In the genomic region with DNA sequence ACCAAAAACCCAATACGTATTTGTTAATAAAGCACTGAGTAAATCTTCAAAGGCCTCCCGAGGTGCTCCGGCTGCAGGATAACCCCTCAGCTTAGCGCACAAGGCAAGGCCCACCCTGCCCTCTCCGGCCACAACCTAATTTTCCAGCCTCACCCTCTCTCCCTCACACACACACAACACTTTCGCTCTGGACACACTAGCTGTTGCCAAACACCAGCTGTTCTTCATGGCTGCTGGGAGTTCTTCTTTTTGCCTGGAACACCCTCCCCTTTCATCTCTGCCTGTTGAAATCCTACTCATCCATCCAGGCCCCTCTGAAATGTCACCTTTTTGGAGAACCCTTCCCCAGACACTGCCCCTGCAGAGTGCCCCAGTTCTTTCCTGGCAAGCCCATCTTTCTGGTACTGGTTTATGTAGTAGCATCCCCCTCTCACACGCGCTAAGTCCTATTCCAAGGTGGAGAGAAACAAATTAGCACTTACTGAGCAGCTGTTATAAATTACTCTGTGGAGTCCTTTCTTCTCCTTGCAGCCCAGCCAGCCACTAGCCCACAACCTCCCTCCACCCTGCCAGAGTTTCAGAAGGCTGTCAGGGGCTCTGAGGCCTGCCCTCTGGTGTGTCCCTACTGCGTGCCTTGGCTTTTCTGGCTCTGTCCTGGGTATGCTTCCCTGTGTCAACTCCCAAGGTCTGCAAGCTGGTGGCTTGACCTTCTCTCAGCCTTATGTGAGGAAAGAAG, we compare ENCODE assay signal across 8 cellular contexts. TPM values are rescaled to one million over a fixed set of nuclear protein-coding genes. Genes with fewer than 3 reads are reported as not detected.
DNase-seq lines count a peak whose midpoint lies in the region; ATAC-seq and TF ChIP-seq lines count a peak whose summit lies in the region.

No MANE protein-coding gene starts in this region.

- peak overlapping the region; percentile 40 for H2AFZ ChIP-seq in IMR-90 (replicated peaks; ENCODE audit: low read length, poor library complexity)
- H2AFZ ChIP-seq in mesenchymal stem cell (ENCODE audit: low read depth, low read length): no peak overlapping the region

- H4K91ac ChIP-seq in IMR-90 (ENCODE audit: insufficient read depth, low read depth, low read length) (no peak overlapping the region), mesenchymal stem cell (ENCODE audit: low read length) (no peak overlapping the region)

- 64% methylated on average over 4 of the region's 9 CpGs; no CpG with 5 or more reads in 1 of the 2 experiments for WGBS in IMR-90 (ENCODE audit: extremely low coverage in 2 of 2, insufficient read length in 1 of 2), 2 experiments
- 87% methylated on average over 9 of the region's 9 CpGs for WGBS in mesenchymal stem cell

- dilution Hi-C loops in IMR-90 (cut with HindIII; ENCODE audit: low sequenced_read_pairs, unreplicated experiment): no loop called here

- no peaks in the 10 kb centered on the region for H3K79me1 ChIP-seq in IMR-90 (ENCODE audit: low read depth in 1 of 2, low read length in 2 of 2)
- no peaks in the 10 kb centered on the region for H3K79me1 ChIP-seq in mesenchymal stem cell (replicated peaks; ENCODE audit: low read length, poor library complexity, severe bottlenecking)

- peaks cover 11 to 22% (median 16%) of the 10 kb centered on the region in 11 experiments for H3K9me3 ChIP-seq in BLaER1 treated with 17β-estradiol and CSF1 and Interleukin-3, amounts not matched to agents 10 nM and 100 nM (replicated peaks in 1 of 11)
- no peaks in the 10 kb centered on the region for H3K9me3 ChIP-seq in IMR-90 (ENCODE audit: control insufficient read depth, insufficient read depth, low read length)
- H3K9me3 ChIP-seq in mesenchymal stem cell (ENCODE audit: control insufficient read depth, low read length): no peaks in the 10 kb centered on the region

- peaks cover 0 to 43% (median 28%) of the 10 kb centered on the region in 11 experiments; a peak in 21 of 22 replicates for H3K36me3 ChIP-seq in BLaER1 treated with 17β-estradiol and CSF1 and Interleukin-3, amounts not matched to agents 10 nM and 100 nM
- H3K36me3 ChIP-seq in IMR-90 (ENCODE audit: control insufficient read depth, insufficient read depth, low read length) (no peaks in the 10 kb centered on the region), mesenchymal stem cell (ENCODE audit: control insufficient read depth in 1 of 2, insufficient read depth in 2 of 2, low read depth in 1 of 2, low read length in 2 of 2) (no peaks in the 10 kb centered on the region)

- peak overlapping the region; percentile 85 to 99 (median 90) for H3K9ac ChIP-seq in BLaER1 treated with 17β-estradiol and CSF1 and Interleukin-3, amounts not matched to agents 10 nM and 100 nM
- H3K9ac ChIP-seq in IMR-90 (ENCODE audit: low read depth, low read length) (no peak overlapping the region), mesenchymal stem cell (ENCODE audit: low read length) (peak overlapping the region; percentile 88)

- H3K27me3 ChIP-seq in BLaER1 treated with 17β-estradiol and CSF1 and Interleukin-3, amounts not matched to agents 10 nM and 100 nM: no peaks in the 10 kb centered on the region
- H3K27me3 ChIP-seq in IMR-90 (ENCODE audit: control insufficient read depth, insufficient read depth, low read length): peaks cover 23% of the 10 kb centered on the region
- no peaks in the 10 kb centered on the region for H3K27me3 ChIP-seq in mesenchymal stem cell (ENCODE audit: control insufficient read depth in 1 of 2, insufficient read depth in 1 of 2, low read length in 2 of 2)

- CTCF ChIA-PET in IMR-90 (lab: Yijun Ruan, JAX): no interaction called here

- TF ChIP-seq POLR2A in IMR-90 (IDR thresholded peaks at IDR 0.05; ENCODE audit: low read depth, low read length): no peak

- H2AK5ac ChIP-seq in IMR-90 (ENCODE audit: low read depth, low read length) (no peak overlapping the region), mesenchymal stem cell (ENCODE audit: low read length, severe bottlenecking) (no peak overlapping the region)

- H4K20me1 ChIP-seq in BLaER1 treated with 17β-estradiol and CSF1 and Interleukin-3, amounts not matched to agents 10 nM and 100 nM: peaks cover 0 to 24% (median 12%) of the 10 kb centered on the region in 11 experiments; a peak in 14 of 22 replicates
- H4K20me1 ChIP-seq in IMR-90 (ENCODE audit: insufficient read depth, low read length): no peaks in the 10 kb centered on the region; the same call in 1 of the 2 replicates

- intact Hi-C loops in IMR-90 (cut with micrococcal nuclease): no loop called here

- no peak overlapping the region for H2BK15ac ChIP-seq in IMR-90 (ENCODE audit: low read depth, low read length)
- H2BK15ac ChIP-seq in mesenchymal stem cell (ENCODE audit: low read depth, poor library complexity, severe bottlenecking): no peak overlapping the region

- no peaks in the 10 kb centered on the region for H3K27me3 Mint-ChIP-seq in activated naive CD8-positive, alpha-beta T cell treated with anti-CD3 and anti-CD28 coated beads for 36 hours

- no peak overlapping the region for H2BK20ac ChIP-seq in IMR-90 (ENCODE audit: low read depth, low read length)

- H2BK5ac ChIP-seq in IMR-90 (ENCODE audit: low read depth, low read length, poor library complexity, severe bottlenecking): no peak overlapping the region
- no peak overlapping the region for H2BK5ac ChIP-seq in mesenchymal stem cell (ENCODE audit: low read depth, low read length, poor library complexity, severe bottlenecking)

- H2AK9ac ChIP-seq in IMR-90 (replicated peaks; ENCODE audit: low read depth, low read length, poor library complexity): no peak overlapping the region

- H2BK120ac ChIP-seq in IMR-90 (ENCODE audit: low read depth, low read length) (no peak overlapping the region), mesenchymal stem cell (ENCODE audit: low read depth, low read length) (no peak overlapping the region)

- H3K4me3 Mint-ChIP-seq in activated naive CD8-positive, alpha-beta T cell treated with anti-CD3 and anti-CD28 coated beads for 36 hours: peak overlapping the region; percentile 99

- H3K27ac ChIP-seq in BLaER1 treated with 17β-estradiol and CSF1 and Interleukin-3, amounts not matched to agents 10 nM and 100 nM: peak overlapping the region; percentile 86 to 100 (median 96)
- no peak overlapping the region for H3K27ac ChIP-seq in IMR-90 (ENCODE audit: insufficient read depth, low read length)
- no peak overlapping the region for H3K27ac ChIP-seq in mesenchymal stem cell (ENCODE audit: low read length, poor library complexity, severe bottlenecking)

- H3K27ac Mint-ChIP-seq in activated naive CD8-positive, alpha-beta T cell treated with anti-CD3 and anti-CD28 coated beads for 36 hours: peak overlapping the region; percentile 92

- peaks cover 41% of the 10 kb centered on the region for H3K4me1 Mint-ChIP-seq in activated naive CD8-positive, alpha-beta T cell treated with anti-CD3 and anti-CD28 coated beads for 36 hours

- no peak for TF ChIP-seq RAD21 in IMR-90 (IDR thresholded peaks at IDR 0.05; ENCODE audit: low read length)

- no peak for TF ChIP-seq CTCF in IMR-90 (conservative IDR thresholded peaks at IDR 0.05; ENCODE audit: low read depth, low read length)

- no peak overlapping the region for H2BK12ac ChIP-seq in mesenchymal stem cell (ENCODE audit: low read length in 2 of 2)

- H3K18ac ChIP-seq in IMR-90 (ENCODE audit: low read depth, low read length) (no peak overlapping the region), mesenchymal stem cell (ENCODE audit: low read depth in 1 of 2, low read length in 2 of 2) (no peak overlapping the region)

- POLR2A ChIA-PET in IMR-90 (lab: Charles Lee; ENCODE audit: unreplicated experiment): no interaction called here

- no peak overlapping the region for H3K14ac ChIP-seq in IMR-90 (replicated peaks; ENCODE audit: low read depth, low read length)
- H3K14ac ChIP-seq in mesenchymal stem cell (ENCODE audit: low read length in 2 of 2): no peak overlapping the region

- no peak overlapping the region for H4K5ac ChIP-seq in IMR-90 (ENCODE audit: low read depth, low read length)

- H3K36me3 Mint-ChIP-seq in activated naive CD8-positive, alpha-beta T cell treated with anti-CD3 and anti-CD28 coated beads for 36 hours: peaks cover 34% of the 10 kb centered on the region

- no peaks in the 10 kb centered on the region for H3K9me3 Mint-ChIP-seq in activated naive CD8-positive, alpha-beta T cell treated with anti-CD3 and anti-CD28 coated beads for 36 hours

- in situ Hi-C loops in IMR-90 (cut with MboI; ENCODE audit: low sequenced_read_pairs): no loop called here

- peak overlapping the region; percentile 64 to 91 (median 76) for H3K4me3 ChIP-seq in BLaER1 treated with 17β-estradiol and CSF1 and Interleukin-3, amounts not matched to agents 10 nM and 100 nM
- no peak overlapping the region for H3K4me3 ChIP-seq in IMR-90 (ENCODE audit: insufficient read depth, low read depth, low read length)
- peak overlapping the region in 1 of 2 experiments; percentile 82 for H3K4me3 ChIP-seq in mesenchymal stem cell (ENCODE audit: insufficient read depth in 1 of 2, low read depth in 1 of 2, low read length in 2 of 2)

- no peaks in the 10 kb centered on the region for H3K9me1 ChIP-seq in IMR-90 (ENCODE audit: insufficient read depth, low read length)

- BruUV-seq in IMR-90 (replicated peaks; lab: Mats Ljungman, UMichigan): no TSS peak

- H3K23ac ChIP-seq in IMR-90 (ENCODE audit: low read depth, low read length) (no peak overlapping the region), mesenchymal stem cell (ENCODE audit: low read length in 2 of 2) (no peak overlapping the region)

- no peak overlapping the region for H4K8ac ChIP-seq in IMR-90 (ENCODE audit: low read depth in 2 of 2, low read length in 2 of 2)
- H4K8ac ChIP-seq in mesenchymal stem cell (ENCODE audit: low read length): no peak overlapping the region

- peak overlapping the region; percentile 86 to 99 (median 93) for H3K4me2 ChIP-seq in BLaER1 treated with 17β-estradiol and CSF1 and Interleukin-3, amounts not matched to agents 10 nM and 100 nM
- no peak overlapping the region for H3K4me2 ChIP-seq in IMR-90 (ENCODE audit: low read depth, low read length)
- H3K4me2 ChIP-seq in mesenchymal stem cell (ENCODE audit: low read length, poor library complexity, severe bottlenecking): no peak overlapping the region

- ATAC-seq in IMR-90 (ENCODE audit: low read depth): no peak
- ATAC-seq in GM18868 (IDR thresholded peaks at IDR 0.05; ENCODE audit: unreplicated experiment): no peak

- DNase-seq in IMR-90 (no peak), mesenchymal stem cell (peak; percentile 1), NCI-H1417 treated with DMSO at 0.1 percent for 48 hours (lab: John Stamatoyannopoulos, UW) (no peak), anterior cingulate cortex (lab: John Stamatoyannopoulos, UW) (no peak), NCI-H510A (lab: John Stamatoyannopoulos, UW) (no peak)
- DNase-seq in activated naive CD8-positive, alpha-beta T cell treated with anti-CD3 and anti-CD28 coated beads for 36 hours: no peak

- peaks cover 43 to 54% (median 50%) of the 10 kb centered on the region in 10 experiments for H3K4me1 ChIP-seq in BLaER1 treated with 17β-estradiol and CSF1 and Interleukin-3, amounts not matched to agents 10 nM and 100 nM
- H3K4me1 ChIP-seq in IMR-90 (ENCODE audit: control insufficient read depth, insufficient read depth, low read length): no peaks in the 10 kb centered on the region
- H3K4me1 ChIP-seq in mesenchymal stem cell (ENCODE audit: control insufficient read depth, insufficient read depth, low read depth, low read length): peaks cover 16% of the 10 kb centered on the region

- H3K4ac ChIP-seq in IMR-90 (ENCODE audit: low read depth, low read length) (no peak overlapping the region), mesenchymal stem cell (ENCODE audit: low read depth in 1 of 2, low read length in 2 of 2) (no peak overlapping the region)

- no peak overlapping the region for H3K56ac ChIP-seq in IMR-90 (ENCODE audit: extremely low read depth, insufficient read depth, low read length)

RNA-seq across cellular contexts. Expression of a gene that starts 0.8 kb away (rescaled TPM):
- 0.54 and 0.83 TPM in 2 replicates for total RNA-seq in IMR-90 (2012; rRNA removed)
- 0.55 and 0.60 TPM in 2 replicates for polyA plus RNA-seq in IMR-90 (2012; rRNA removed)
- polyA plus RNA-seq in IMR-90 (2012; cell fraction: cytosol; rRNA removed): 0.23 and 0.24 TPM in 2 replicates
- polyA plus RNA-seq in IMR-90 (2012; cell fraction: nucleus; rRNA removed; ENCODE audit: low replicate concordance): 0.13 and 0.52 TPM in 2 replicates
- total RNA-seq in activated naive CD8-positive, alpha-beta T cell treated with anti-CD3 and anti-CD28 coated beads for 36 hours: 10 to 100 TPM; 24.5 to 26.0 TPM
- polyA plus RNA-seq in mesenchymal stem cell (2013, experiment 1 of 2): 0.40 TPM
- polyA plus RNA-seq in mesenchymal stem cell (2013, experiment 2 of 2): 0.40 TPM

Comparison
In these comparisons a context has a peak if more than half of its experiments do, and no peak if none do; other contexts are left out.
1. H3K27ac ChIP-seq: peak in BLaER1 treated with 17β-estradiol and CSF1 and Interleukin-3, amounts not matched to agents 10 nM and 100 nM (11 of 11); none in IMR-90 (single experiment) and mesenchymal stem cell (single experiment).
2. H3K4me2 ChIP-seq: peak in BLaER1 treated with 17β-estradiol and CSF1 and Interleukin-3, amounts not matched to agents 10 nM and 100 nM (11 of 11); none in IMR-90 (single experiment) and mesenchymal stem cell (single experiment).
3. RNA of a gene that starts 0.8 kb away (total RNA-seq): 24.5 to 26.0 TPM in activated naive CD8-positive, alpha-beta T cell treated with anti-CD3 and anti-CD28 coated beads for 36 hours; 0.54 to 0.83 TPM in IMR-90; every median in the first group is over 10 times any median in the second.